17 cellular contexts compared by ENCODE assay signal in the genomic region with DNA sequence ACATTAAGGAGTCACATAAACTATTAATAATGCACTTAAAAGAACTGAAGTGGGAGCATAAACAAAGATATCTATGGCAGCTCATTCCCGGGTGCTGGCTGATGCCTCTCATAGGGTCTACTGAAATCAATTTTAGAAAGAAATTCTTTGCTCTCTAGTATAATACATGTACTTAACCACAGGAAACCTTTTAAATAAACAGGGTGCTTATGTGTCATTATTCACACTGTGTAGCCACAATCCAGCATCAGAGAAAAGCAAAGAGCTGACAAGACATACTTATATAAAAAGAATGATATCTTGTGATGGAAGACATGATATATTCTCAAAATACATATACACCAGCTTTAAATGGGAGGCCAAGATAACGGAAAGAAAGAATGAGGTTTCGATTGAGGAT.
"Had no signal": no experiment of that assay in that cellular context is flagged by ENCODE, and none has a peak within 500 bp of the region (broad histone marks: within the 10 kb centered on the region; RNA-seq: fewer than 3 reads in every experiment).

No MANE protein-coding gene starts in this region.

- H3K27me3 ChIP-seq: cardiac muscle cell, colonic mucosa, esophagus squamous epithelium, right atrium auricular region, thyroid gland, uterus had no signal

- H3K4me3 ChIP-seq: cardiac muscle cell, colonic mucosa, esophagus squamous epithelium, left ventricle myocardium inferior, right atrium auricular region, thyroid gland, uterus had no signal

- FAIRE-seq: small intestine had no signal

- H3K9me3 ChIP-seq: colonic mucosa, esophagus squamous epithelium, thyroid gland, uterus had no signal

- DNase-seq: activated CD4-positive, alpha-beta memory T cell treated with anti-CD3 and anti-CD28 coated beads for 36 hours; activated naive CD8-positive, alpha-beta T cell treated with anti-CD3 and anti-CD28 coated beads, Interleukin-2, amount 10 ng/mL, durations not matched to agents 7 days and 5 days; activated T-cell treated with anti-CD3 and anti-CD28 coated beads, Interleukin-2, amount 50 U/mL, for 48 hours; anterior cingulate cortex; colonic mucosa; esophagus squamous epithelium; foreskin melanocyte; head of caudate nucleus; islet precursor cell; left ventricle myocardium inferior; posterior cingulate gyrus; small intestine; thyroid gland; uterus had no signal

- H3K36me3 ChIP-seq: cardiac muscle cell, colonic mucosa, esophagus squamous epithelium, left ventricle myocardium inferior, right atrium auricular region, thyroid gland, uterus had no signal

- H3K4me1 ChIP-seq: colonic mucosa, esophagus squamous epithelium, left ventricle myocardium inferior, right atrium auricular region, thyroid gland, uterus had no signal

- H3K27ac ChIP-seq: cardiac muscle cell, colonic mucosa, esophagus squamous epithelium, left ventricle myocardium inferior, right atrium auricular region, thyroid gland, uterus, VCaP had no signal
